8 cellular contexts compared by ENCODE assay signal in genomic region chr11:12066799-12067508, GRCh38. TPM values are rescaled to one million over a fixed set of nuclear protein-coding genes. Genes with fewer than 3 reads are reported as not detected.
DNase-seq lines count a peak whose midpoint lies in the region; ATAC-seq and TF ChIP-seq lines count a peak whose summit lies in the region.

No MANE protein-coding gene starts in this region.

- no peaks in the 10 kb centered on the region for H3K9me2 ChIP-seq in GM23248 (ENCODE audit: insufficient read depth)

- ATAC-seq in HG03045 (IDR thresholded peaks at IDR 0.05; ENCODE audit: unreplicated experiment): no peak
- no peak for ATAC-seq in GM21619 (IDR thresholded peaks at IDR 0.05; ENCODE audit: unreplicated experiment)

- H3K4me3 Mint-ChIP-seq in progenitor cell of endocrine pancreas (ENCODE audit: low read depth): no peak overlapping the region

- peaks cover 28% of the 10 kb centered on the region for H3K4me1 ChIP-seq in GM23248 (ENCODE audit: insufficient read depth)
- H3K4me1 ChIP-seq in fibroblast of lung (ENCODE audit: control insufficient read depth, extremely low read depth, insufficient read depth, low read length): peaks cover 19% of the 10 kb centered on the region

- H3K9me3 Mint-ChIP-seq in progenitor cell of endocrine pancreas (ENCODE audit: low read depth): peaks cover 8% of the 10 kb centered on the region

- H3K27ac Mint-ChIP-seq in progenitor cell of endocrine pancreas: peak overlapping the region; percentile 14

- H3K9me3 ChIP-seq in GM23248 (ENCODE audit: low read depth): no peaks in the 10 kb centered on the region
- no peaks in the 10 kb centered on the region for H3K9me3 ChIP-seq in fibroblast of lung (ENCODE audit: control insufficient read depth, insufficient read depth, low read depth, low read length)

- no peaks in the 10 kb centered on the region for H3K27me3 ChIP-seq in GM23248 (replicated peaks; ENCODE audit: insufficient read depth)
- no peaks in the 10 kb centered on the region for H3K27me3 ChIP-seq in fibroblast of lung (ENCODE audit: control insufficient read depth, insufficient read depth, low read length)

- H3K4me3 ChIP-seq in GM23248: peak overlapping the region; percentile 1; the same call in 1 of the 2 replicates
- H3K4me3 ChIP-seq in fibroblast of lung (replicated peaks in 1 of 4; ENCODE audit: control extremely low read depth in 1 of 4, insufficient read depth in 1 of 4, low read depth in 3 of 4, low read length in 4 of 4): no peak overlapping the region

- peaks cover 18% of the 10 kb centered on the region for H3F3A ChIP-seq in GM23248 (ENCODE audit: insufficient read depth)

- peak overlapping the region; percentile 72 for H3K4me2 ChIP-seq in GM23248 (ENCODE audit: unreplicated experiment)
- H3K4me2 ChIP-seq in fibroblast of lung (ENCODE audit: extremely low read depth, insufficient read depth, low read length): peak overlapping the region; percentile 33

- no peaks in the 10 kb centered on the region for H3K36me3 Mint-ChIP-seq in progenitor cell of endocrine pancreas (ENCODE audit: insufficient read depth)

- TF ChIP-seq CTCF in fibroblast of lung (conservative IDR thresholded peaks at IDR 0.05 in 1 of 2, IDR thresholded peaks at IDR 0.05 in 1 of 2; ENCODE audit: low read depth in 1 of 2, low read length in 2 of 2) (no peak), progenitor cell of endocrine pancreas (IDR thresholded peaks at IDR 0.05; ENCODE audit: unreplicated experiment) (no peak)

- H3K9ac ChIP-seq in GM23248 (peak overlapping the region; percentile 77), fibroblast of lung (ENCODE audit: insufficient read depth, low read length) (no peak overlapping the region)

- no peaks in the 10 kb centered on the region for H3K27me3 Mint-ChIP-seq in progenitor cell of endocrine pancreas

- DNase-seq in GM23248 (peak; percentile 75), NCI-H69 (lab: John Stamatoyannopoulos, UW) (peak; percentile 94), fibroblast of lung (ENCODE audit: low read depth in 2 of 2) (peak in 1 of 2 donors; percentile 67), progenitor cell of endocrine pancreas (ENCODE audit: low spot score, unreplicated experiment) (no peak), T-helper 2 cell (no peak), 8988T (no peak)

- H3K36me3 ChIP-seq in GM23248 (ENCODE audit: low read depth) (no peaks in the 10 kb centered on the region), fibroblast of lung (ENCODE audit: control insufficient read depth, insufficient read depth, low read length) (no peaks in the 10 kb centered on the region)

- in situ Hi-C loops in GM23248 (cut with MboI): loop anchor here (25.0 kb wide), 1 partner anchor 170 kb away; no protein-coding TSS in a partner anchor

- H3K4me1 Mint-ChIP-seq in progenitor cell of endocrine pancreas (ENCODE audit: low read depth): peaks cover 20% of the 10 kb centered on the region

- H2AFZ ChIP-seq in GM23248 (peak overlapping the region; percentile 10; the same call in 1 of the 2 replicates), fibroblast of lung (ENCODE audit: low read length) (peak overlapping the region; percentile 12)

- H3K27ac ChIP-seq in GM23248 (peak overlapping the region; percentile 97), fibroblast of lung (ENCODE audit: insufficient read depth, low read length) (peak overlapping the region; percentile 78)

- WGBS in GM23248 (ENCODE audit: low coverage in 1 of 2, low lambda C conversion rate in 2 of 2, missing lambda C conversion rate in 2 of 2), 2 experiments: 7 to 9% methylated on average over 8 of the region's 8 CpGs

- H4K20me1 ChIP-seq in GM23248 (ENCODE audit: insufficient read depth): no peaks in the 10 kb centered on the region
- no peaks in the 10 kb centered on the region for H4K20me1 ChIP-seq in fibroblast of lung (ENCODE audit: control insufficient read depth, extremely low read depth, insufficient read depth, low read length)

- H3K79me2 ChIP-seq in GM23248 (ENCODE audit: insufficient read depth) (no peaks in the 10 kb centered on the region), fibroblast of lung (ENCODE audit: control insufficient read depth, insufficient read depth, low read length) (no peaks in the 10 kb centered on the region)

RNA-seq across cellular contexts. Expression of gene MICAL2, which starts 43.4 kb away (rescaled TPM):
- total RNA-seq in GM23248 (2014; rRNA removed; shearing (Covaris generic)): 158 and 182 TPM in 2 replicates
- polyA plus RNA-seq in GM23248 (2016; fragmentation: Nextera tagmentation; extraction: Ambion mirVana) (81.6 and 83.3 TPM in 2 replicates), fibroblast of lung (78.5 and 120 TPM in 2 replicates)
- total RNA-seq in fibroblast of lung (88.6 and 275 TPM in 2 replicates), progenitor cell of endocrine pancreas (8.3 and 10.0 TPM in 2 replicates)
- 125 and 167 TPM in 2 replicates for polyA plus RNA-seq in fibroblast of lung (2012)
- 234 and 390 TPM in 2 replicates for polyA minus RNA-seq in fibroblast of lung (ENCODE audit: low replicate concordance)

RNA-seq across cellular contexts. Expression of gene DKK3, which starts 58.5 kb away (rescaled TPM):
- total RNA-seq in GM23248 (2014; rRNA removed; shearing (Covaris generic)): 189 and 225 TPM in 2 replicates
- 237 and 239 TPM in 2 replicates for polyA plus RNA-seq in GM23248 (2016; fragmentation: Nextera tagmentation; extraction: Ambion mirVana)
- total RNA-seq in fibroblast of lung: 387 and 1,064 TPM in 2 replicates
- 1,283 and 1,566 TPM in 2 replicates for polyA plus RNA-seq in fibroblast of lung
- 748 and 845 TPM in 2 replicates for polyA plus RNA-seq in fibroblast of lung (2012)
- 440 and 622 TPM in 2 replicates for polyA minus RNA-seq in fibroblast of lung (ENCODE audit: low replicate concordance)
- 66.3 and 75.2 TPM in 2 replicates for total RNA-seq in progenitor cell of endocrine pancreas

Comparison
In these comparisons a context has a peak if more than half of its experiments do, and no peak if none do; other contexts are left out.
1. DNase-seq: peak in GM23248 (single experiment) and NCI-H69 (single experiment); none in progenitor cell of endocrine pancreas (single experiment), T-helper 2 cell (0 of 5) and 8988T (single experiment).